In the genomic region with DNA sequence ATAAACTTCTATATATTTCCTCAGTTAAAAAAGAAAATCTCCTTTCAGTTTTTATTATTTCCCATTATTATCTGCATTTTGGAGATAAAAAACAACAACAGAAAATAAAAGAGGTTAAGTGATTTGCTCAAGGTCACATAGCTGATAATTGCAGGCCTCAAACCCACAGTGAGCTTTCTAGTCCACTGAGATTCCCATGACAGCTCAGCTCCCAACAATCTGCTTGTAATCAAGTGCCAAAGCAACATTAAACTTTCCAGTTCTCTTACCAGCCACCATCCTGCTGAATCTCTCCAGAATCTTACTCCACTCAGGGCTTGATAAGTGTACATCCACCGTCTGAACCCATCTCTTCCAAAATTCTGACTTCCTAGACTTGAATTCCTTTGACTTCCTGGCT, we compare ENCODE assay signal across 27 cellular contexts.
"Had no signal": no experiment of that assay in that cellular context is flagged by ENCODE, and none has a peak within 500 bp of the region (broad histone marks: within the 10 kb centered on the region; RNA-seq: fewer than 3 reads in every experiment).

No MANE protein-coding gene starts in this region.

- H3K4me1 ChIP-seq: colonic mucosa, prostate gland, suprapubic skin, tibial artery had no signal

- DNase-seq: activated CD4-positive, alpha-beta T cell treated with anti-CD3 and anti-CD28 coated beads for 36 hours; activated CD4-positive, CD25-positive, alpha-beta regulatory T cell; activated CD8-positive, alpha-beta memory T cell treated with anti-CD3 and anti-CD28 coated beads, Interleukin-2, amount 10 ng/mL, durations not matched to agents 7 days and 5 days; activated CD8-positive, alpha-beta T cell treated with anti-CD3 and anti-CD28 coated beads, Interleukin-2, amount 10 ng/mL, durations not matched to agents 7 days and 5 days; activated naive CD8-positive, alpha-beta T cell treated with anti-CD3 and anti-CD28 coated beads, Interleukin-2, amount 50 U/mL, for 24 hours; activated T-cell treated with anti-CD3 and anti-CD28 coated beads, Interleukin-2, amount 50 U/mL, for 48 hours; anterior cingulate cortex; cerebellar nuclear complex; colonic mucosa; effector memory CD4-positive, alpha-beta T cell; erythroblast; islet precursor cell; mammary epithelial cell; naive B cell; ovary; retina; stimulated activated CD4-positive, alpha-beta T cell treated with anti-CD3 and anti-CD28 coated beads, Interleukin-15, amount 100 ng/mL, for 24 hours; stimulated activated naive CD4-positive, alpha-beta T cell; T-cell; tibial artery; upper lobe of right lung had no signal

- H3K4me3 Mint-ChIP-seq: activated CD4-positive, alpha-beta T cell treated with anti-CD3 and anti-CD28 coated beads for 36 hours; activated CD8-positive, alpha-beta memory T cell treated with anti-CD3 and anti-CD28 coated beads, Interleukin-2, amount 10 ng/mL, durations not matched to agents 7 days and 5 days; activated CD8-positive, alpha-beta T cell treated with anti-CD3 and anti-CD28 coated beads, Interleukin-2, amount 10 ng/mL, durations not matched to agents 7 days and 5 days; activated naive CD4-positive, alpha-beta T cell treated with anti-CD3 and anti-CD28 coated beads, Interleukin-2, amount 50 U/mL, for 24 hours; activated naive CD8-positive, alpha-beta T cell treated with anti-CD3 and anti-CD28 coated beads, Interleukin-2, amount 50 U/mL, for 24 hours; mesothelial cell of epicardium; naive B cell; T-cell had no signal

- H3K27ac ChIP-seq: colonic mucosa, ovary, prostate gland, suprapubic skin, tibial artery, upper lobe of right lung had no signal

- H3K27ac Mint-ChIP-seq: activated CD4-positive, alpha-beta T cell treated with anti-CD3 and anti-CD28 coated beads for 36 hours; activated CD8-positive, alpha-beta memory T cell treated with anti-CD3 and anti-CD28 coated beads, Interleukin-2, amount 10 ng/mL, durations not matched to agents 7 days and 5 days; activated CD8-positive, alpha-beta T cell treated with anti-CD3 and anti-CD28 coated beads, Interleukin-2, amount 10 ng/mL, durations not matched to agents 7 days and 5 days; activated naive CD4-positive, alpha-beta T cell treated with anti-CD3 and anti-CD28 coated beads, Interleukin-2, amount 50 U/mL, for 24 hours; activated naive CD8-positive, alpha-beta T cell treated with anti-CD3 and anti-CD28 coated beads, Interleukin-2, amount 50 U/mL, for 24 hours; activated T-helper 2 cell treated with anti-CD3 and anti-CD28 coated beads, Interferon-gamma antibody, Interleukin-2, Interleukin-4, amounts not matched to agents 10 μg/mL and 5 μg/mL and 100 μg/mL, durations not matched to agents 14 hours and 24 hours and 36 hours; mesothelial cell of epicardium; naive B cell; T-cell had no signal

- H3K36me3 ChIP-seq: colonic mucosa, ovary, prostate gland, suprapubic skin, tibial artery, upper lobe of right lung had no signal

- H3K4me3 ChIP-seq: colonic mucosa, ovary, prostate gland, suprapubic skin, tibial artery, upper lobe of right lung had no signal

- H3K27me3 ChIP-seq: colonic mucosa, ovary, suprapubic skin, tibial artery had no signal

- ATAC-seq: activated CD4-positive, alpha-beta T cell treated with anti-CD3 and anti-CD28 coated beads for 36 hours; activated CD8-positive, alpha-beta memory T cell treated with anti-CD3 and anti-CD28 coated beads, Interleukin-2, amount 10 ng/mL, durations not matched to agents 7 days and 5 days; activated CD8-positive, alpha-beta T cell treated with anti-CD3 and anti-CD28 coated beads, Interleukin-2, amount 10 ng/mL, durations not matched to agents 7 days and 5 days; activated naive CD8-positive, alpha-beta T cell treated with anti-CD3 and anti-CD28 coated beads, Interleukin-2, amount 50 U/mL, for 24 hours; sciatic nerve; T-cell; upper lobe of right lung had no signal

- H3K36me3 Mint-ChIP-seq: activated CD8-positive, alpha-beta memory T cell treated with anti-CD3 and anti-CD28 coated beads, Interleukin-2, amount 10 ng/mL, durations not matched to agents 7 days and 5 days; activated naive CD4-positive, alpha-beta T cell treated with anti-CD3 and anti-CD28 coated beads, Interleukin-2, amount 50 U/mL, for 24 hours; mesothelial cell of epicardium; naive B cell; T-cell had no signal

- H3K4me1 Mint-ChIP-seq: activated CD4-positive, alpha-beta T cell treated with anti-CD3 and anti-CD28 coated beads for 36 hours; activated CD8-positive, alpha-beta memory T cell treated with anti-CD3 and anti-CD28 coated beads, Interleukin-2, amount 10 ng/mL, durations not matched to agents 7 days and 5 days; activated naive CD4-positive, alpha-beta T cell treated with anti-CD3 and anti-CD28 coated beads, Interleukin-2, amount 50 U/mL, for 24 hours; activated naive CD8-positive, alpha-beta T cell treated with anti-CD3 and anti-CD28 coated beads, Interleukin-2, amount 50 U/mL, for 24 hours; naive B cell; T-cell had no signal

- H3K27me3 Mint-ChIP-seq: activated CD4-positive, alpha-beta T cell treated with anti-CD3 and anti-CD28 coated beads for 36 hours; activated CD8-positive, alpha-beta memory T cell treated with anti-CD3 and anti-CD28 coated beads, Interleukin-2, amount 10 ng/mL, durations not matched to agents 7 days and 5 days; activated naive CD4-positive, alpha-beta T cell treated with anti-CD3 and anti-CD28 coated beads, Interleukin-2, amount 50 U/mL, for 24 hours; activated naive CD8-positive, alpha-beta T cell treated with anti-CD3 and anti-CD28 coated beads, Interleukin-2, amount 50 U/mL, for 24 hours had no signal

- H3K9me3 Mint-ChIP-seq: activated naive CD4-positive, alpha-beta T cell treated with anti-CD3 and anti-CD28 coated beads, Interleukin-2, amount 50 U/mL, for 24 hours; activated naive CD8-positive, alpha-beta T cell treated with anti-CD3 and anti-CD28 coated beads, Interleukin-2, amount 50 U/mL, for 24 hours; activated T-helper 2 cell treated with anti-CD3 and anti-CD28 coated beads, Interferon-gamma antibody, Interleukin-2, Interleukin-4, amounts not matched to agents 10 μg/mL and 5 μg/mL and 100 μg/mL, durations not matched to agents 14 hours and 24 hours and 36 hours; mesothelial cell of epicardium had no signal

- H3K9me3 ChIP-seq: colonic mucosa, ovary, prostate gland, suprapubic skin, tibial artery, upper lobe of right lung had no signal
